Comparison of ENCODE assay signal across 19 cellular contexts in the genomic region with DNA sequence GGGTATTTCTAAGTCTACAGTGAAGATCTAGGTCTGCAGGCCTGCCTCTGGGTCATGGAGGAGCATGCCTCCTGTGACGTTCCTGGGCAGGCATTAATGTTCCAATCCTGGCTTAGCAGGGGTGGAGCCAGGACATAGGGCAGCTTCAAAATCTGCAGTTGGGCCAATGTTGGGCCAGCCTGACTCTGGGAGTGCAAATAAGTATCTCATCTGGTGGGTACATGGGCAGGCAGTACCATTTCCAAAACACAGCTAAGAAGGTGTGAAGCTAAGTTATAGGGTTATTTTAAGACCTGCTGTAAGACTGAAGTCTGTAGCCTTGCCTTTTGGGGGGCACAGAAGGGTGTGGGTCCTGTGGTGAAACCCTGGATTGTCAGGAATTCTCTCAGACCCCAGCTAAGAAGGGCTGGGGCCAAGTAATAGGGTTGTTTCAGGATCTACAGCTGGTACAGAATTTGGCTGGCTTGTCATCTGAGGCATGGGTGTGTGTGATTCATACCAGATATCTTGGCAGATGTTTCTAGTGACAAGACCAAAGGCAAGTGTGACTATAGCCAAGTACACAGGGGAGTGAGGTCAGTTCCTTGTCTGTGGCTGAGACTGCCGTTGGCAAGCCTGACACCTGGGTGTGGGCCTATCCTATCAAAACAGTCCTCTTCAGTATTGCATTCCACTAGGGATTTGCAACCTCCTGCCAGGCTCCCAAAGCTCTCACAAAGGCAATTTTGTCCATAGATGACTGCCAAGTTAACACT.
A peak's percentile ranks its signal among the peaks of the same experiment; 100 is the strongest.
DNase-seq lines count a peak whose midpoint lies in the region; FAIRE-seq and TF ChIP-seq lines count a peak whose summit lies in the region.
"Had no signal": no experiment of that assay in that cellular context is flagged by ENCODE, and none has a peak within 500 bp of the region (broad histone marks: within the 10 kb centered on the region; RNA-seq: fewer than 3 reads in every experiment).

No MANE protein-coding gene starts in this region.

- H3K27me3 Mint-ChIP-seq in HFFc6 (ENCODE audit: insufficient read depth): no peaks in the 10 kb centered on the region
- H3K27me3 Mint-ChIP-seq: activated naive CD8-positive, alpha-beta T cell; central memory CD8-positive, alpha-beta T cell; type B pancreatic cell had no signal

- peaks cover 41% of the 10 kb centered on the region for H3K4me1 Mint-ChIP-seq in HFFc6 (ENCODE audit: low read depth)
- H3K4me1 Mint-ChIP-seq: central memory CD8-positive, alpha-beta T cell; nephron progenitor cell; WTC11 had no signal

- H2BK5ac ChIP-seq in mesendoderm (ENCODE audit: low read length): no peak overlapping the region

- no peaks in the 10 kb centered on the region for H3K79me1 ChIP-seq in mesendoderm (ENCODE audit: low read length)

- peaks cover 17% of the 10 kb centered on the region for H3K9me3 Mint-ChIP-seq in HFFc6
- H3K9me3 Mint-ChIP-seq: endodermal cell had no signal

- no peaks in the 10 kb centered on the region for H3K36me3 ChIP-seq in NT2/D1 (ENCODE audit: insufficient read depth, insufficient read length, low read length)
- H3K36me3 ChIP-seq in mesendoderm (ENCODE audit: control insufficient read depth, insufficient read depth, low read length): no peaks in the 10 kb centered on the region
- H3K36me3 ChIP-seq: lower lobe of right lung had no signal

- H2BK120ac ChIP-seq in mesendoderm (ENCODE audit: low read depth, low read length): no peak overlapping the region

- H3K27ac ChIP-seq in mesendoderm (ENCODE audit: low read depth, low read length): no peak overlapping the region
- H3K27ac ChIP-seq: C4-2B, lower lobe of right lung had no signal

- no peak overlapping the region for H3K23ac ChIP-seq in mesendoderm (ENCODE audit: low read length)

- H3K9ac ChIP-seq in NT2/D1 (ENCODE audit: insufficient read length, low read depth) (no peak overlapping the region), mesendoderm (ENCODE audit: low read length) (no peak overlapping the region)
- H3K9ac ChIP-seq: SK-N-SH had no signal

- H3K4me1 ChIP-seq in NT2/D1 (ENCODE audit: insufficient read depth, insufficient read length) (no peaks in the 10 kb centered on the region), mesendoderm (ENCODE audit: control insufficient read depth, low read depth, low read length) (no peaks in the 10 kb centered on the region)

- H3K27me3 ChIP-seq in NT2/D1 (ENCODE audit: insufficient read depth, insufficient read length) (no peaks in the 10 kb centered on the region), mesendoderm (ENCODE audit: insufficient read depth, low read length, poor library complexity) (no peaks in the 10 kb centered on the region)

- no peak overlapping the region for H2BK15ac ChIP-seq in mesendoderm (replicated peaks; ENCODE audit: low read depth)

- FAIRE-seq in GM12892 (lab: Jason Lieb, UNC): no peak

- no peak for TF ChIP-seq POLR2A in erythroblast (IDR thresholded peaks at IDR 0.05; ENCODE audit: low read length)
- TF ChIP-seq POLR2A in GM12892 (IDR thresholded peaks at IDR 0.05; ENCODE audit: low read depth, low read length): no peak

- no peak overlapping the region for H3K27ac Mint-ChIP-seq in HFFc6
- H3K27ac Mint-ChIP-seq: activated naive CD8-positive, alpha-beta T cell; endodermal cell; nephron progenitor cell; type B pancreatic cell; WTC11 had no signal

- no peak for TF ChIP-seq CTCF in HFFc6 (IDR thresholded peaks at IDR 0.05)

- H4K8ac ChIP-seq in mesendoderm (ENCODE audit: low read depth, low read length): no peak overlapping the region

- no peak overlapping the region for H3K56ac ChIP-seq in mesendoderm (ENCODE audit: low read length)

- H2AK5ac ChIP-seq in mesendoderm (ENCODE audit: low read length): no peak overlapping the region

- no peaks in the 10 kb centered on the region for H3K79me2 ChIP-seq in mesendoderm (ENCODE audit: control insufficient read depth, insufficient read depth, low read length)

- no peak overlapping the region for H3K4me2 ChIP-seq in mesendoderm (ENCODE audit: low read length)
- H3K4me2 ChIP-seq: SK-N-SH had no signal

- no peak overlapping the region for H3K4me3 ChIP-seq in NT2/D1 (ENCODE audit: insufficient read length, low read depth)
- no peak overlapping the region for H3K4me3 ChIP-seq in mesendoderm (ENCODE audit: low read length)
- H3K4me3 ChIP-seq: lower lobe of right lung had no signal

- H3K18ac ChIP-seq in mesendoderm (ENCODE audit: low read length): no peak overlapping the region

- no CpG with 5 or more reads among the region's 2 CpGs for WGBS in mesendoderm (ENCODE audit: extremely low coverage, insufficient coverage, low lambda C conversion rate)

- H3K4ac ChIP-seq in mesendoderm (ENCODE audit: low read depth, low read length): no peak overlapping the region

- peaks cover 8% of the 10 kb centered on the region for H3K36me3 Mint-ChIP-seq in HFFc6 (ENCODE audit: low read depth)
- H3K36me3 Mint-ChIP-seq: type B pancreatic cell, WTC11 had no signal

- no peak overlapping the region for H3K4me3 Mint-ChIP-seq in HFFc6
- H3K4me3 Mint-ChIP-seq: activated naive CD8-positive, alpha-beta T cell; central memory CD8-positive, alpha-beta T cell; endodermal cell; nephron progenitor cell; type B pancreatic cell; WTC11 had no signal

- H3K9me3 ChIP-seq in NT2/D1 (ENCODE audit: insufficient read depth, low read length): peaks cover 14% of the 10 kb centered on the region

- DNase-seq in HFFc6 (peak; percentile 41), NT2/D1 (ENCODE audit: low read depth, low spot score) (peak; percentile 2), erythroblast (lab: John Stamatoyannopoulos, UW) (peak; percentile 52 to 86), mesendoderm (peak; percentile 7), DMS79 (lab: John Stamatoyannopoulos, UW) (no peak), GM12892 (ENCODE audit: insufficient read length) (no peak)
- no peak for DNase-seq in activated effector memory CD4-positive, alpha-beta T cell treated with Interleukin-2 at 50 U/mL for 16 hours
- DNase-seq: activated CD8-positive, alpha-beta memory T cell treated with anti-CD3 and anti-CD28 coated beads, Interleukin-2, amount 50 U/mL, for 4 hours; endodermal cell; lower lobe of right lung; NCI-H1092 treated with DMSO at 0.1 percent for 48 hours; NCI-H345; nephron progenitor cell; SK-N-SH had no signal

- H4K5ac ChIP-seq in mesendoderm (ENCODE audit: low read length): no peak overlapping the region

Comparison
In these comparisons a context has a peak if more than half of its experiments do, and no peak if none do; other contexts are left out.
1. DNase-seq: peak in HFFc6 (single experiment), NT2/D1 (single experiment), erythroblast (2 of 2) and mesendoderm (single experiment); none in DMS79 (single experiment), activated effector memory CD4-positive, alpha-beta T cell treated with Interleukin-2 at 50 U/mL for 16 hours (single experiment) and GM12892 (single experiment).